ENCODE assay signal across 17 cellular contexts in genomic region chr20:47233333-47234188, GRCh38.
DNase-seq lines count a peak whose midpoint lies in the region; TF ChIP-seq lines count a peak whose summit lies in the region.
"Had no signal": no experiment of that assay in that cellular context is flagged by ENCODE, and none has a peak within 500 bp of the region (broad histone marks: within the 10 kb centered on the region; RNA-seq: fewer than 3 reads in every experiment).

No MANE protein-coding gene starts in this region.

- H3K36me3 ChIP-seq in adipocyte (ENCODE audit: control insufficient read depth, insufficient read depth, low read length, severe bottlenecking) (peaks cover 69% of the 10 kb centered on the region), brain microvascular endothelial cell (replicated peaks) (peaks cover 28% of the 10 kb centered on the region)

- no peaks in the 10 kb centered on the region for H3K4me1 ChIP-seq in adipocyte (ENCODE audit: control insufficient read depth, insufficient read depth, low read length)
- H3K4me1 ChIP-seq: body of pancreas, foreskin keratinocyte had no signal

- H3K9me3 ChIP-seq in adipocyte (ENCODE audit: control insufficient read depth, low read length): no peaks in the 10 kb centered on the region
- H3K9me3 ChIP-seq: body of pancreas, MG63, thyroid gland had no signal

- no peak overlapping the region for H3K9ac ChIP-seq in adipocyte (ENCODE audit: low read length)

- H3K4me3 ChIP-seq in adipocyte (ENCODE audit: low read length): no peak overlapping the region
- no peak overlapping the region for H3K4me3 ChIP-seq in brain microvascular endothelial cell (ENCODE audit: low read depth, low read length)
- H3K4me3 ChIP-seq: body of pancreas, lung, MG63, thyroid gland had no signal

- intact Hi-C loops in activated T-helper 2 cell treated with anti-CD3 and anti-CD28 coated beads, Interferon-gamma antibody, Interleukin-2, Interleukin-4, amounts not matched to agents 10 μg/mL and 5 μg/mL and 100 μg/mL, durations not matched to agents 14 hours and 24 hours and 36 hours (cut with micrococcal nuclease): no loop called here

- peak overlapping the region; percentile 41 for H3K27ac Mint-ChIP-seq in activated naive CD4-positive, alpha-beta T cell treated with anti-CD3 and anti-CD28 coated beads, Interleukin-2, amount 50 U/mL, for 24 hours
- H3K27ac Mint-ChIP-seq in glutamatergic neuron (ENCODE audit: unreplicated experiment): peak overlapping the region; percentile 62
- H3K27ac Mint-ChIP-seq in activated T-helper 2 cell treated with anti-CD3 and anti-CD28 coated beads, Interferon-gamma antibody, Interleukin-2, Interleukin-4, amounts not matched to agents 10 μg/mL and 5 μg/mL and 100 μg/mL, durations not matched to agents 14 hours and 24 hours and 36 hours: no peak overlapping the region
- H3K27ac Mint-ChIP-seq: T-helper 2 cell treated with Interferon-gamma antibody and Interleukin-4, amounts not matched to agents 5 μg/mL and 100 μg/mL, for 36 hours had no signal

- no peak overlapping the region for H3K4me3 Mint-ChIP-seq in activated naive CD4-positive, alpha-beta T cell treated with anti-CD3 and anti-CD28 coated beads, Interleukin-2, amount 50 U/mL, for 24 hours
- H3K4me3 Mint-ChIP-seq in glutamatergic neuron (ENCODE audit: unreplicated experiment): no peak overlapping the region
- H3K4me3 Mint-ChIP-seq in activated T-helper 2 cell treated with anti-CD3 and anti-CD28 coated beads, Interferon-gamma antibody, Interleukin-2, Interleukin-4, amounts not matched to agents 10 μg/mL and 5 μg/mL and 100 μg/mL, durations not matched to agents 14 hours and 24 hours and 36 hours (ENCODE audit: low read depth): no peak overlapping the region
- H3K4me3 Mint-ChIP-seq: T-helper 2 cell treated with Interferon-gamma antibody and Interleukin-4, amounts not matched to agents 5 μg/mL and 100 μg/mL, for 36 hours had no signal

- H3K36me3 Mint-ChIP-seq in activated naive CD4-positive, alpha-beta T cell treated with anti-CD3 and anti-CD28 coated beads, Interleukin-2, amount 50 U/mL, for 24 hours: peaks cover 7% of the 10 kb centered on the region
- no peaks in the 10 kb centered on the region for H3K36me3 Mint-ChIP-seq in glutamatergic neuron (ENCODE audit: unreplicated experiment)
- peaks cover 73% of the 10 kb centered on the region for H3K36me3 Mint-ChIP-seq in activated T-helper 2 cell treated with anti-CD3 and anti-CD28 coated beads, Interferon-gamma antibody, Interleukin-2, Interleukin-4, amounts not matched to agents 10 μg/mL and 5 μg/mL and 100 μg/mL, durations not matched to agents 14 hours and 24 hours and 36 hours (ENCODE audit: low read depth)

- H3K27me3 ChIP-seq in adipocyte (replicated peaks; ENCODE audit: control insufficient read depth, insufficient read depth, low read length) (no peaks in the 10 kb centered on the region), brain microvascular endothelial cell (replicated peaks) (no peaks in the 10 kb centered on the region)
- H3K27me3 ChIP-seq: body of pancreas, foreskin keratinocyte, MG63, thyroid gland had no signal

- H3K4me1 Mint-ChIP-seq in activated naive CD4-positive, alpha-beta T cell treated with anti-CD3 and anti-CD28 coated beads, Interleukin-2, amount 50 U/mL, for 24 hours: no peaks in the 10 kb centered on the region
- H3K4me1 Mint-ChIP-seq in glutamatergic neuron (ENCODE audit: low read depth, unreplicated experiment): peaks cover 39% of the 10 kb centered on the region
- H3K4me1 Mint-ChIP-seq in activated T-helper 2 cell treated with anti-CD3 and anti-CD28 coated beads, Interferon-gamma antibody, Interleukin-2, Interleukin-4, amounts not matched to agents 10 μg/mL and 5 μg/mL and 100 μg/mL, durations not matched to agents 14 hours and 24 hours and 36 hours (ENCODE audit: low read depth): peaks cover 2% of the 10 kb centered on the region

- no peak overlapping the region for H3K27ac ChIP-seq in brain microvascular endothelial cell
- H3K27ac ChIP-seq: body of pancreas, foreskin keratinocyte, thyroid gland had no signal

- H3K27me3 Mint-ChIP-seq in activated naive CD4-positive, alpha-beta T cell treated with anti-CD3 and anti-CD28 coated beads, Interleukin-2, amount 50 U/mL, for 24 hours: no peaks in the 10 kb centered on the region
- H3K27me3 Mint-ChIP-seq in glutamatergic neuron (ENCODE audit: unreplicated experiment): peaks cover 11% of the 10 kb centered on the region
- no peaks in the 10 kb centered on the region for H3K27me3 Mint-ChIP-seq in activated T-helper 2 cell treated with anti-CD3 and anti-CD28 coated beads, Interferon-gamma antibody, Interleukin-2, Interleukin-4, amounts not matched to agents 10 μg/mL and 5 μg/mL and 100 μg/mL, durations not matched to agents 14 hours and 24 hours and 36 hours (ENCODE audit: low read depth)

- TF ChIP-seq CTCF in glutamatergic neuron (IDR thresholded peaks at IDR 0.05; ENCODE audit: partially characterized antibody, unreplicated experiment): no peak
- TF ChIP-seq CTCF in brain microvascular endothelial cell (IDR thresholded peaks at IDR 0.05; ENCODE audit: low read depth, low read length, missing control alignments): no peak

- in situ Hi-C loops in brain microvascular endothelial cell (cut with HindIII; ENCODE audit: low pct_ligation_motif_present, low sequenced_read_pairs): loop anchor here (25.0 kb wide), 1 partner anchor 379 kb away; no protein-coding TSS in a partner anchor

- no peaks in the 10 kb centered on the region for H3K9me3 Mint-ChIP-seq in activated naive CD4-positive, alpha-beta T cell treated with anti-CD3 and anti-CD28 coated beads, Interleukin-2, amount 50 U/mL, for 24 hours
- peaks cover 12% of the 10 kb centered on the region for H3K9me3 Mint-ChIP-seq in glutamatergic neuron (ENCODE audit: unreplicated experiment)
- H3K9me3 Mint-ChIP-seq in activated T-helper 2 cell treated with anti-CD3 and anti-CD28 coated beads, Interferon-gamma antibody, Interleukin-2, Interleukin-4, amounts not matched to agents 10 μg/mL and 5 μg/mL and 100 μg/mL, durations not matched to agents 14 hours and 24 hours and 36 hours: no peaks in the 10 kb centered on the region
- H3K9me3 Mint-ChIP-seq: T-helper 2 cell treated with Interferon-gamma antibody and Interleukin-4, amounts not matched to agents 5 μg/mL and 100 μg/mL, for 36 hours had no signal

- DNase-seq in activated naive CD4-positive, alpha-beta T cell treated with anti-CD3 and anti-CD28 coated beads, Interleukin-2, amount 50 U/mL, for 16 hours: no peak
- DNase-seq in adipocyte (ENCODE audit: low read depth) (peak; percentile 42), glutamatergic neuron (no peak), brain microvascular endothelial cell (no peak), SIG-M5 treated with dmso at 0.1 percent for 504 hours (lab: John Stamatoyannopoulos, UW; ENCODE audit: unreplicated experiment) (no peak)
- DNase-seq in activated T-helper 2 cell treated with anti-CD3 and anti-CD28 coated beads, Interferon-gamma antibody, Interleukin-2, Interleukin-4, amounts not matched to agents 10 μg/mL and 5 μg/mL and 100 μg/mL, durations not matched to agents 14 hours and 24 hours and 36 hours (ENCODE audit: low spot score): no peak
- no peak for DNase-seq in activated naive CD4-positive, alpha-beta T cell (lab: John Stamatoyannopoulos, UW)
- DNase-seq: activated CD4-positive, alpha-beta T cell treated with anti-CD3 and anti-CD28 coated beads, Interleukin-2, amount 50 U/mL, for 1 hour; body of pancreas; foreskin keratinocyte; MG63; NCI-H2081 treated with DMSO at 0.1 percent for 48 hours; right cardiac atrium; thyroid gland had no signal
